28 cellular contexts compared by ENCODE assay signal in the genomic region with DNA sequence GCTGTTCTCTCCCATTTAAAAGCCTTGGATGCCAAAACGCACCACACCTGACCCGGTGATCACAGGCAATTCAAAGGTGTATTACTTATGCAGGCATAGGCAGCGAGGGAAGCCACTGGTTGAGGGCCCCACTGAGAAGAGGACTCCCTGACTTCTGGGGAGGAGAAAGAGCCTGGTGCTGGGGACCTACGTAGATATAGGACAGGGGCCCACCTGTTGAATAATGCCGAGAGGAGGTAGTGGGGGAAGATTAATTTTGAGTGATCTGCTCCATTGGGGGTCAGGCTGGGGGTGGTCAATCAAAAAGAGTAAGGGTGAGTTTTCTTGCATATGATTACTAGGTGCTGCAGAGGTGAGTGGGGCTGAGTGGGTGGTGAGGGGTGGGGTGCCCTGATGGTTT. TPM values are rescaled to one million over a fixed set of nuclear protein-coding genes. Genes with fewer than 3 reads are reported as not detected.
"Had no signal": no experiment of that assay in that cellular context is flagged by ENCODE, and none has a peak within 500 bp of the region (broad histone marks: within the 10 kb centered on the region; RNA-seq: fewer than 3 reads in every experiment).

No MANE protein-coding gene starts in this region.

- H3K27ac Mint-ChIP-seq: effector memory CD8-positive, alpha-beta T cell; endodermal cell; mesothelial cell of epicardium had no signal

- H3K9me3 Mint-ChIP-seq: effector memory CD8-positive, alpha-beta T cell; endodermal cell; mesothelial cell of epicardium; naive B cell; naive thymus-derived CD8-positive, alpha-beta T cell had no signal

- H3K9me3 ChIP-seq: esophagus squamous epithelium, gastrocnemius medialis, heart right ventricle, left lung, lower lobe of right lung, mucosa of descending colon had no signal

- H3K27ac ChIP-seq: coronary artery, dorsolateral prefrontal cortex, epithelial cell of prostate, esophagus squamous epithelium, gastrocnemius medialis, heart right ventricle, left lung, lower lobe of right lung had no signal

- FAIRE-seq: endometrium, islet of Langerhans, keratinocyte had no signal

- H3K27me3 ChIP-seq: gastrocnemius medialis, left lung had no signal

- H3K36me3 Mint-ChIP-seq: mesothelial cell of epicardium, naive B cell had no signal

- DNase-seq: dermis blood vessel endothelial cell; dorsolateral prefrontal cortex; effector CD8-positive, alpha-beta T cell; effector memory CD8-positive, alpha-beta T cell; endodermal cell; esophagus squamous epithelium; foreskin fibroblast; foreskin melanocyte; gastrocnemius medialis; glutamatergic neuron; head of caudate nucleus; heart right ventricle; hippocampal formation; left cardiac atrium; left lung; left ventricle myocardium superior; lower lobe of right lung; mesenchymal stem cell; mucosa of descending colon; naive B cell; naive thymus-derived CD8-positive, alpha-beta T cell had no signal

- H3K4me1 Mint-ChIP-seq: mesothelial cell of epicardium had no signal

- H3K4me1 ChIP-seq: esophagus squamous epithelium, gastrocnemius medialis, lower lobe of right lung had no signal

- H3K36me3 ChIP-seq: esophagus squamous epithelium, gastrocnemius medialis, heart right ventricle, left lung, lower lobe of right lung had no signal

- ATAC-seq: effector memory CD8-positive, alpha-beta T cell; esophagus mucosa; gastrocnemius medialis; heart right ventricle; left cardiac atrium; left lung; left ventricle myocardium superior; lower lobe of right lung; mucosa of descending colon; naive thymus-derived CD8-positive, alpha-beta T cell had no signal

- H3K4me3 Mint-ChIP-seq: effector memory CD8-positive, alpha-beta T cell; endodermal cell; mesothelial cell of epicardium; naive thymus-derived CD8-positive, alpha-beta T cell had no signal

- H3K4me3 ChIP-seq: coronary artery, dorsolateral prefrontal cortex, esophagus squamous epithelium, gastrocnemius medialis, heart right ventricle, left lung, lower lobe of right lung, mucosa of descending colon had no signal

RNA-seq across cellular contexts. Expression of a gene that starts 7.8 kb away (rescaled TPM):
- polyA plus RNA-seq: naive thymus-derived CD8-positive, alpha-beta T cell had no signal
